18 cellular contexts compared by ENCODE assay signal in genomic region chr19:18435185-18435841, GRCh38. TPM values are rescaled to one million over a fixed set of nuclear protein-coding genes. Genes with fewer than 3 reads are reported as not detected.
DNase-seq lines count a peak whose midpoint lies in the region; ATAC-seq and TF ChIP-seq lines count a peak whose summit lies in the region.
"Had no signal": no experiment of that assay in that cellular context is flagged by ENCODE, and none has a peak within 500 bp of the region (broad histone marks: within the 10 kb centered on the region; RNA-seq: fewer than 3 reads in every experiment).

No MANE protein-coding gene starts in this region.

- H3K9me3 ChIP-seq in BLaER1, result no peaks in the 10 kb centered on the region
- H3K9me3 ChIP-seq: BE2C, breast epithelium, esophagus squamous epithelium, SK-N-SH had no signal

- peak overlapping the region; percentile 96 for H3K4me2 ChIP-seq in BLaER1
- H3K4me2 ChIP-seq: SK-N-SH had no signal

- H3K9ac ChIP-seq in BLaER1, result no peak overlapping the region
- H3K9ac ChIP-seq: SK-N-SH had no signal

- peaks cover 80% of the 10 kb centered on the region for H3K4me1 ChIP-seq in BLaER1

- H3K27ac Mint-ChIP-seq in Calu3 (ENCODE audit: unreplicated experiment), result no peak overlapping the region
- H3K27ac Mint-ChIP-seq in central memory CD8-positive, alpha-beta T cell (ENCODE audit: low read depth), result peak overlapping the region; percentile 79
- no peak overlapping the region for H3K27ac Mint-ChIP-seq in nephron

- peaks cover 49% of the 10 kb centered on the region for H3K36me3 Mint-ChIP-seq in Calu3 (ENCODE audit: insufficient read depth, unreplicated experiment)
- peaks cover 26% of the 10 kb centered on the region for H3K36me3 Mint-ChIP-seq in central memory CD8-positive, alpha-beta T cell (ENCODE audit: insufficient read depth)
- no peaks in the 10 kb centered on the region for H3K36me3 Mint-ChIP-seq in nephron (ENCODE audit: low read depth)

- H3K4me1 Mint-ChIP-seq in Calu3 (ENCODE audit: low read depth, unreplicated experiment) (peaks cover 10% of the 10 kb centered on the region), nephron (peaks cover 38% of the 10 kb centered on the region)
- peaks cover 12% of the 10 kb centered on the region for H3K4me1 Mint-ChIP-seq in central memory CD8-positive, alpha-beta T cell

- H3K27ac ChIP-seq in BLaER1, result no peak overlapping the region

- H3K27me3 ChIP-seq in BLaER1, result no peaks in the 10 kb centered on the region
- H3K27me3 ChIP-seq: BE2C, breast epithelium had no signal

- TSS peak; percentile 64 for BruUV-seq in Calu3 (replicated peaks; lab: Mats Ljungman, UMichigan)

- no peak overlapping the region for H3K4me3 ChIP-seq in BLaER1
- H3K4me3 ChIP-seq: breast epithelium, esophagus squamous epithelium had no signal

- H3K27me3 Mint-ChIP-seq in Calu3 (ENCODE audit: unreplicated experiment), result no peaks in the 10 kb centered on the region
- H3K27me3 Mint-ChIP-seq in central memory CD8-positive, alpha-beta T cell, result no peaks in the 10 kb centered on the region
- no peaks in the 10 kb centered on the region for H3K27me3 Mint-ChIP-seq in nephron (ENCODE audit: low read depth)
- H3K27me3 Mint-ChIP-seq: stimulated activated naive B cell treated with anti-CD40 and anti-IgM and Interleukin-4, amounts not matched to agents 10 μg/mL and 1 μg/mL and 100 μg/mL, for 72 hours had no signal

- CTCF ChIA-PET in Calu3 (lab: Charles Lee), result no interaction called here

- H3K36me3 ChIP-seq in BLaER1, result peaks cover 27% of the 10 kb centered on the region
- H3K36me3 ChIP-seq: breast epithelium had no signal

- H3K4me3 Mint-ChIP-seq in Calu3 (ENCODE audit: low read depth, unreplicated experiment) (no peak overlapping the region), nephron (peak overlapping the region; percentile 53 to 88 (median 84))
- H3K4me3 Mint-ChIP-seq in central memory CD8-positive, alpha-beta T cell, result peak overlapping the region; percentile 63

- intact Hi-C loops in Calu3 (cut with micrococcal nuclease; ENCODE audit: unreplicated experiment), result no loop called here

- H4K20me1 ChIP-seq in BLaER1, result peaks cover 39% of the 10 kb centered on the region

- H3K9me3 Mint-ChIP-seq in Calu3 (ENCODE audit: low read depth, unreplicated experiment) (no peaks in the 10 kb centered on the region), nephron (no peaks in the 10 kb centered on the region)
- no peaks in the 10 kb centered on the region for H3K9me3 Mint-ChIP-seq in central memory CD8-positive, alpha-beta T cell
- H3K9me3 Mint-ChIP-seq: stimulated activated naive B cell treated with anti-CD40 and anti-IgM and Interleukin-4, amounts not matched to agents 10 μg/mL and 1 μg/mL and 100 μg/mL, for 72 hours had no signal

- no peak for DNase-seq in Calu3
- DNase-seq in central memory CD8-positive, alpha-beta T cell (ENCODE audit: low spot score in 2 of 2), result no peak
- no peak for DNase-seq in NCI-H2029 treated with DMSO at 0.1 percent for 48 hours (lab: John Stamatoyannopoulos, UW)
- no peak for DNase-seq in dedifferentiated amniotic fluid mesenchymal stem cell (ENCODE audit: extremely low spot score)
- DNase-seq: activated CD4-positive, CD25-positive, alpha-beta regulatory T cell treated with anti-CD3 and anti-CD28 coated beads, Interleukin-2, amount 50 U/mL, for 72 hours; BE2C; DMS153; esophagus squamous epithelium; KBM-7; NCI-H2227 treated with DMSO at 0.1 percent for 48 hours; SK-N-SH; stimulated activated naive B cell treated with anti-CD40 and anti-IgM and Interleukin-4, amounts not matched to agents 10 μg/mL and 1 μg/mL and 100 μg/mL, for 72 hours had no signal

- TF ChIP-seq CTCF in Calu3 (IDR thresholded peaks at IDR 0.05; ENCODE audit: unreplicated experiment), result no peak
- TF ChIP-seq CTCF in nephron (IDR thresholded peaks at IDR 0.05; ENCODE audit: unreplicated experiment in 3 of 3), result no peak

- ATAC-seq in central memory CD8-positive, alpha-beta T cell (replicated peaks; ENCODE audit: extremely low read depth, poor library complexity, severe bottlenecking), result no peak
- no peak for ATAC-seq in GM21529 (IDR thresholded peaks at IDR 0.05; ENCODE audit: unreplicated experiment)
- ATAC-seq: sciatic nerve; stimulated activated naive B cell treated with anti-CD40 and anti-IgM and Interleukin-4, amounts not matched to agents 10 μg/mL and 1 μg/mL and 100 μg/mL, for 72 hours had no signal

RNA-seq across cellular contexts. Expression of gene ISYNA1, which starts 2.6 kb away (rescaled TPM):
- 94.9 and 114 TPM in 2 replicates for total RNA-seq in Calu3 (2022)

RNA-seq across cellular contexts. Expression of gene SSBP4, which starts 16.1 kb away (rescaled TPM):
- total RNA-seq in Calu3 (2022), result 38.8 and 51.5 TPM in 2 replicates

RNA-seq across cellular contexts. Expression of gene LRRC25, which starts 37.9 kb away (rescaled TPM):
- not detected in 2 replicates for total RNA-seq in Calu3 (2022)
- total RNA-seq: osteocyte had no signal

RNA-seq across cellular contexts. Expression of gene GDF15, which starts 49.4 kb away (rescaled TPM):
- total RNA-seq in Calu3 (2022), result 56.6 and 80.3 TPM in 2 replicates
